In the genomic region with DNA sequence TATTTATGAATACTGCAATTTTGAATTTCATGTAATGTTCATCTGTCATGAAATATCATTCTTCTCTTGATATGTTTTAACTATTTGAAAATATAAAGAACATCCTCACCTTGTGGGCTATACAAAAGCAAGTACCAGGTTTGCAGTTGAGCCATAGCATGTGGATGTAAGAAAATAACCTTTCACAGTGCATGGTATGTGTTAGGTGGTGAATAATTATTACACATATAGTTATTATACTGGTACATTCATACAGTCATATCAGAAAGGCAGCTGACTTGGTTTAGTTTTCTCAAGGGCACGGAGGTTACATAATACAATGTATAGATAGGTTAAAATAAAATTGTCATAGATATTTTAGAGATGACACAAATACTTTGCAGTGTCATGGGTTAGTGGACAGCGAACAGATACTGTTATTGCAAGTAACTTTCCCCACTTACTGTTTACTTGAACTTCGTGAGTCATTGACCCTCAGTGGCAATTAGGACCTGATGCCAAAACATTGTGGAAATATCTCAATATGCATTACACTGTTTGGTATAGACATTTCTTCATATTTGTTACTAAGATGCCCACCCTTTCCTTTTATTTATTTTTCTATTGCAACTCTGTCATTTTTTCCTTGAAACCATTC, we compare ENCODE assay signal across 21 cellular contexts.
DNase-seq lines count a peak whose midpoint lies in the region; ATAC-seq, FAIRE-seq and TF ChIP-seq lines count a peak whose summit lies in the region.
"Had no signal": no experiment of that assay in that cellular context is flagged by ENCODE, and none has a peak within 500 bp of the region (broad histone marks: within the 10 kb centered on the region; RNA-seq: fewer than 3 reads in every experiment).

No MANE protein-coding gene starts in this region.

- H3K4me3 ChIP-seq in A549 (no peak overlapping the region), choroid plexus epithelial cell (ENCODE audit: low read depth, low read length) (no peak overlapping the region), gastrocnemius medialis (no peak overlapping the region)
- H3K4me3 ChIP-seq: GM23248, HAP-1, Peyer's patch, SJCRH30 had no signal

- H3K9me3 ChIP-seq in A549 (no peaks in the 10 kb centered on the region), gastrocnemius medialis (no peaks in the 10 kb centered on the region)
- H3K9me3 ChIP-seq: HAP-1, SJCRH30 had no signal

- WGBS in A549 (ENCODE audit: missing lambda C conversion rate), result 5% methylated on average over 3 of the region's 3 CpGs

- in situ Hi-C loops in gastrocnemius medialis (cut with MboI; ENCODE audit: low sequenced_read_pairs in 4 of 4), result no loop called here

- DNase-seq in A549 (ENCODE audit: low read depth in 1 of 2, low spot score in 1 of 2), result peak; percentile 7 to 81
- peak; percentile 85 for DNase-seq in HS-5 (ENCODE audit: low read depth)
- peak; percentile 36 for DNase-seq in choroid plexus epithelial cell (ENCODE audit: low read depth)
- peak; percentile 2 for DNase-seq in iris pigment epithelial cell (ENCODE audit: low read depth)
- no peak for DNase-seq in gastrocnemius medialis
- no peak for DNase-seq in SIG-M5 treated with dmso at 0.1 percent for 504 hours (lab: John Stamatoyannopoulos, UW; ENCODE audit: unreplicated experiment)
- DNase-seq in DMS79 (lab: John Stamatoyannopoulos, UW), result no peak
- no peak for DNase-seq in NCI-H2029 (lab: John Stamatoyannopoulos, UW)
- DNase-seq: GM23248, Kasumi-1, NCI-H1092 treated with DMSO at 0.1 percent for 48 hours, NCI-H1436 treated with DMSO at 0.1 percent for 48 hours, NCI-H2029 treated with DMSO at 0.1 percent for 48 hours, NCI-H345, NCI-H524 treated with DMSO at 0.1 percent for 48 hours, Peyer's patch, SJCRH30 had no signal

- peaks cover 27% of the 10 kb centered on the region for H3K4me1 ChIP-seq in A549
- no peaks in the 10 kb centered on the region for H3K4me1 ChIP-seq in gastrocnemius medialis
- H3K4me1 ChIP-seq: HAP-1, Peyer's patch, SJCRH30 had no signal

- intact Hi-C loops in gastrocnemius medialis (cut with DNase I; ENCODE audit: low total_unique reads), result no loop called here

- no peaks in the 10 kb centered on the region for H3K36me3 ChIP-seq in gastrocnemius medialis
- H3K36me3 ChIP-seq: HAP-1, Peyer's patch, SJCRH30 had no signal

- H3K4me2 ChIP-seq in A549, result peak overlapping the region; percentile 64

- TF ChIP-seq POLR2A in A549 (IDR thresholded peaks at IDR 0.05; ENCODE audit: low read length) (no peak), gastrocnemius medialis (IDR thresholded peaks at IDR 0.05) (no peak)

- ATAC-seq in A549 (peak; percentile 81 to 89), gastrocnemius medialis (no peak)

- TF ChIP-seq CTCF in A549 (IDR thresholded peaks at IDR 0.05), result no peak
- no peak for TF ChIP-seq CTCF in choroid plexus epithelial cell (conservative IDR thresholded peaks at IDR 0.05; ENCODE audit: low read depth, low read length)
- TF ChIP-seq CTCF in gastrocnemius medialis (IDR thresholded peaks at IDR 0.05 in 4 of 5, conservative IDR thresholded peaks at IDR 0.05 in 1 of 5), result no peak

- TF ChIP-seq RAD21 in A549 (conservative IDR thresholded peaks at IDR 0.05 in 1 of 2, IDR thresholded peaks at IDR 0.05 in 1 of 2), result no peak

- FAIRE-seq in A549 (lab: Jason Lieb, UNC), result peak; percentile 7
- FAIRE-seq: HTR-8/SVneo had no signal

- CTCF ChIA-PET in A549 (lab: Yijun Ruan, JAX), result interaction anchor here (1.2 kb wide), 2 partner anchors 11 to 15 kb away, joined by 3 read pairs; no protein-coding TSS in a partner anchor

- peak overlapping the region; percentile 60 to 63 for H3K27ac ChIP-seq in A549
- H3K27ac ChIP-seq in gastrocnemius medialis, result no peak overlapping the region
- H3K27ac ChIP-seq: C4-2B, GM23248, HL-60, Peyer's patch, SJCRH30 had no signal

- TF ChIP-seq EP300 in A549 (IDR thresholded peaks at IDR 0.05), result peak; percentile 84 to 89; a peak in 4 of 5 replicates

- POLR2A ChIA-PET in A549 (lab: Yijun Ruan, JAX), result interaction anchor here (1.3 kb wide), 1 partner anchor 32 kb away, joined by 3 read pairs; no protein-coding TSS in a partner anchor

- no peaks in the 10 kb centered on the region for H3K27me3 ChIP-seq in gastrocnemius medialis
- H3K27me3 ChIP-seq: Peyer's patch, SJCRH30 had no signal

TF ChIP-seq in A549, 52 proteins besides CTCF, POLR2A, EP300 and RAD21:
- TF ChIP-seq ZFP36 (IDR thresholded peaks at IDR 0.05; ENCODE audit: borderline replicate concordance, partially characterized antibody) (no peak), JUN (IDR thresholded peaks at IDR 0.05) (peak; percentile 84 to 96; a peak in 4 of 5 replicates), TP53 (CRISPR knock-in tag; IDR thresholded peaks at IDR 0.05) (no peak), GATA3 (IDR thresholded peaks at IDR 0.05; ENCODE audit: borderline replicate concordance) (peak; percentile 71; the same call in 1 of the 2 replicates), BHLHE40 (IDR thresholded peaks at IDR 0.05; ENCODE audit: low read depth, low read length) (no peak), CEBPB (IDR thresholded peaks at IDR 0.05) (peak; percentile 86 to 90), JUNB (IDR thresholded peaks at IDR 0.05) (peak; percentile 93), NFE2L2 (conservative IDR thresholded peaks at IDR 0.05; ENCODE audit: low read length) (no peak), FOSL2 (IDR thresholded peaks at IDR 0.05) (peak; percentile 89), FOSL2 (CRISPR knock-in tag; IDR thresholded peaks at IDR 0.05) (peak; percentile 89), ESRRA (IDR thresholded peaks at IDR 0.05; ENCODE audit: borderline replicate concordance, low read length) (no peak), KDM1A (IDR thresholded peaks at IDR 0.05; ENCODE audit: low read depth) (no peak), SMC3 (IDR thresholded peaks at IDR 0.05) (no peak; the same call in 1 of the 3 replicates), ZSCAN20 (CRISPR knock-in tag; IDR thresholded peaks at IDR 0.05) (no peak)
- TF ChIP-seq, protein P1, sequence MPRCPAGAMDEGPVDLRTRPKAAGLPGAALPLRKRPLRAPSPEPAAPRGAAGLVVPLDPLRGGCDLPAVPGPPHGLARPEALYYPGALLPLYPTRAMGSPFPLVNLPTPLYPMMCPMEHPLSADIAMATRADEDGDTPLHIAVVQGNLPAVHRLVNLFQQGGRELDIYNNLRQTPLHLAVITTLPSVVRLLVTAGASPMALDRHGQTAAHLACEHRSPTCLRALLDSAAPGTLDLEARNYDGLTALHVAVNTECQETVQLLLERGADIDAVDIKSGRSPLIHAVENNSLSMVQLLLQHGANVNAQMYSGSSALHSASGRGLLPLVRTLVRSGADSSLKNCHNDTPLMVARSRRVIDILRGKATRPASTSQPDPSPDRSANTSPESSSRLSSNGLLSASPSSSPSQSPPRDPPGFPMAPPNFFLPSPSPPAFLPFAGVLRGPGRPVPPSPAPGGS (IDR thresholded peaks at IDR 0.05), result peak; percentile 98; the same call in 2 of the 3 replicates
- TF ChIP-seq, protein P2, sequence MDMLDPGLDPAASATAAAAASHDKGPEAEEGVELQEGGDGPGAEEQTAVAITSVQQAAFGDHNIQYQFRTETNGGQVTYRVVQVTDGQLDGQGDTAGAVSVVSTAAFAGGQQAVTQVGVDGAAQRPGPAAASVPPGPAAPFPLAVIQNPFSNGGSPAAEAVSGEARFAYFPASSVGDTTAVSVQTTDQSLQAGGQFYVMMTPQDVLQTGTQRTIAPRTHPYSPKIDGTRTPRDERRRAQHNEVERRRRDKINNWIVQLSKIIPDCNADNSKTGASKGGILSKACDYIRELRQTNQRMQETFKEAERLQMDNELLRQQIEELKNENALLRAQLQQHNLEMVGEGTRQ (IDR thresholded peaks at IDR 0.05), result no peak
- TF ChIP-seq, protein P3, sequence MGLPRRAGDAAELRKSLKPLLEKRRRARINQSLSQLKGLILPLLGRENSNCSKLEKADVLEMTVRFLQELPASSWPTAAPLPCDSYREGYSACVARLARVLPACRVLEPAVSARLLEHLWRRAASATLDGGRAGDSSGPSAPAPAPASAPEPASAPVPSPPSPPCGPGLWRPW (IDR thresholded peaks at IDR 0.05), result peak; percentile 90
TF ChIP-seq in A549: peak in this region for 7.

Comparison
In these comparisons a context has a peak if more than half of its experiments do, and no peak if none do; other contexts are left out.
1. ATAC-seq: peak in A549 (2 of 2); none in gastrocnemius medialis (0 of 2).
2. DNase-seq: peak in A549 (2 of 2), HS-5 (single experiment), choroid plexus epithelial cell (single experiment) and iris pigment epithelial cell (single experiment); none in gastrocnemius medialis (0 of 2), SIG-M5 treated with dmso at 0.1 percent for 504 hours (single experiment), DMS79 (single experiment) and NCI-H2029 (single experiment).
3. H3K27ac ChIP-seq: peak in A549 (2 of 2); none in gastrocnemius medialis (0 of 4).